In the genomic region with DNA sequence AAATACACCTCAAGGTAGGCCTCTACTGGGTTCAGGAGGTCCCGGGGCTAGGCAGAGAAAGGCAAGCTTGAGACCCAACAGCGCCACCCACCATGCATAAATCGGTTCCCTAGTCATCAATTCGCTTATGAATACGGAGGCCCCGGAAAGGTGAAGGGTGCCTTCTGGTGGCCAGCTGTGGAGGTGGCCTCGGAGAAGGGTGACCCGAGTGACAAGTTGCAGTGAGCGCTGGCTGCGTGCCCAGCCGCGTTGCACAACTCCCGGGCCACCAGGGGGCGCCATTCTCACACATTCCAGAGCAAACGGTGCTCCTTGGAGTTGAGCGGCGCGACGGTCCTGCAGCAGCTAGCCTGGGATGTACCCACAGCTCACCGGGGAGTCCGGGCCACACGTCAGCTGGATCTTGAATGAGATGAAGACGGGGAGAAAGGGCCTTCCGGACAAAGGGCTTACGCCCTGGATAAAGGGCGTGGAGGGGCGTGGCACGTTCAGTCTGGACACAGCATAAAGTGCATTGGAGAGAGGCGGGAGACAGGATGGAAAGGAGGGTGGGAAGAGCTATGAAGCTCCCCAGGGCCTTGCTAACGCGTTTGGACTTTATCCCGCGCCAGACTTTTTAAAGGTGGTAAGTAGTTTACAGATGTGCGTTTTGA, we compare ENCODE assay signal across 1 cellular context.
A peak's percentile ranks its signal among the peaks of the same experiment; 100 is the strongest.
TF ChIP-seq lines count a peak whose summit lies in the region.

No MANE protein-coding gene starts in this region.

TF ChIP-seq in HEK293, 187 proteins besides CTCF, POLR2A, EP300 and RAD21 (continued from another document and continues in another):
- TF ChIP-seq ZBTB21 (tag by site-specific recombination; IDR thresholded peaks at IDR 0.05) = 0 out of 2 replicates have a peak, but pooled peaks have one; percentile 15
- no peak for TF ChIP-seq ZNF768 (tag by site-specific recombination; IDR thresholded peaks at IDR 0.05)
- peak; percentile 89 for TF ChIP-seq ZBTB17 (tag by site-specific recombination; IDR thresholded peaks at IDR 0.05)
- TF ChIP-seq ZFP3 (tag by site-specific recombination; IDR thresholded peaks at IDR 0.05; ENCODE audit: low read depth) = no peak
- no peak for TF ChIP-seq ZBTB48 (tag by site-specific recombination; IDR thresholded peaks at IDR 0.05)
- no peak for TF ChIP-seq ZNF488 (tag by site-specific recombination; IDR thresholded peaks at IDR 0.05)
- no peak for TF ChIP-seq ZNF223 (tag by site-specific recombination; IDR thresholded peaks at IDR 0.05)
- TF ChIP-seq ZNF23 (tag by site-specific recombination; IDR thresholded peaks at IDR 0.05; ENCODE audit: borderline replicate concordance) = no peak
- peak; percentile 13; the same call in 1 of the 2 replicates for TF ChIP-seq GLIS1 (tag by site-specific recombination; IDR thresholded peaks at IDR 0.05)
- TF ChIP-seq ZNF623 (tag by site-specific recombination; IDR thresholded peaks at IDR 0.05) = no peak; the same call in 1 of the 2 replicates
- TF ChIP-seq ZNF670 (tag by site-specific recombination; IDR thresholded peaks at IDR 0.05; ENCODE audit: low read depth) = no peak
- TF ChIP-seq, protein P1, sequence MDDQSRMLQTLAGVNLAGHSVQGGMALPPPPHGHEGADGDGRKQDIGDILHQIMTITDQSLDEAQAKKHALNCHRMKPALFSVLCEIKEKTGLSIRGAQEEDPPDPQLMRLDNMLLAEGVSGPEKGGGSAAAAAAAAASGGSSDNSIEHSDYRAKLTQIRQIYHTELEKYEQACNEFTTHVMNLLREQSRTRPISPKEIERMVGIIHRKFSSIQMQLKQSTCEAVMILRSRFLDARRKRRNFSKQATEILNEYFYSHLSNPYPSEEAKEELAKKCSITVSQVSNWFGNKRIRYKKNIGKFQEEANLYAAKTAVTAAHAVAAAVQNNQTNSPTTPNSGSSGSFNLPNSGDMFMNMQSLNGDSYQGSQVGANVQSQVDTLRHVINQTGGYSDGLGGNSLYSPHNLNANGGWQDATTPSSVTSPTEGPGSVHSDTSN (CRISPR knock-in tag; IDR thresholded peaks at IDR 0.05) = peak; percentile 58; the same call in 1 of the 2 replicates
- TF ChIP-seq ZNF175 (tag by site-specific recombination; IDR thresholded peaks at IDR 0.05) = no peak
- no peak for TF ChIP-seq ZNF571 (tag by site-specific recombination; IDR thresholded peaks at IDR 0.05)
- TF ChIP-seq ZNF16 (tag by site-specific recombination; IDR thresholded peaks at IDR 0.05; ENCODE audit: low read depth) = no peak
- TF ChIP-seq, protein P2, sequence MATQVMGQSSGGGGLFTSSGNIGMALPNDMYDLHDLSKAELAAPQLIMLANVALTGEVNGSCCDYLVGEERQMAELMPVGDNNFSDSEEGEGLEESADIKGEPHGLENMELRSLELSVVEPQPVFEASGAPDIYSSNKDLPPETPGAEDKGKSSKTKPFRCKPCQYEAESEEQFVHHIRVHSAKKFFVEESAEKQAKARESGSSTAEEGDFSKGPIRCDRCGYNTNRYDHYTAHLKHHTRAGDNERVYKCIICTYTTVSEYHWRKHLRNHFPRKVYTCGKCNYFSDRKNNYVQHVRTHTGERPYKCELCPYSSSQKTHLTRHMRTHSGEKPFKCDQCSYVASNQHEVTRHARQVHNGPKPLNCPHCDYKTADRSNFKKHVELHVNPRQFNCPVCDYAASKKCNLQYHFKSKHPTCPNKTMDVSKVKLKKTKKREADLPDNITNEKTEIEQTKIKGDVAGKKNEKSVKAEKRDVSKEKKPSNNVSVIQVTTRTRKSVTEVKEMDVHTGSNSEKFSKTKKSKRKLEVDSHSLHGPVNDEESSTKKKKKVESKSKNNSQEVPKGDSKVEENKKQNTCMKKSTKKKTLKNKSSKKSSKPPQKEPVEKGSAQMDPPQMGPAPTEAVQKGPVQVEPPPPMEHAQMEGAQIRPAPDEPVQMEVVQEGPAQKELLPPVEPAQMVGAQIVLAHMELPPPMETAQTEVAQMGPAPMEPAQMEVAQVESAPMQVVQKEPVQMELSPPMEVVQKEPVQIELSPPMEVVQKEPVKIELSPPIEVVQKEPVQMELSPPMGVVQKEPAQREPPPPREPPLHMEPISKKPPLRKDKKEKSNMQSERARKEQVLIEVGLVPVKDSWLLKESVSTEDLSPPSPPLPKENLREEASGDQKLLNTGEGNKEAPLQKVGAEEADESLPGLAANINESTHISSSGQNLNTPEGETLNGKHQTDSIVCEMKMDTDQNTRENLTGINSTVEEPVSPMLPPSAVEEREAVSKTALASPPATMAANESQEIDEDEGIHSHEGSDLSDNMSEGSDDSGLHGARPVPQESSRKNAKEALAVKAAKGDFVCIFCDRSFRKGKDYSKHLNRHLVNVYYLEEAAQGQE (tag by site-specific recombination; IDR thresholded peaks at IDR 0.05) = 0 out of 2 replicates have a peak, but pooled peaks have one; percentile 26
- TF ChIP-seq WT1 (tag by site-specific recombination; IDR thresholded peaks at IDR 0.05) = peak; percentile 45; the same call in 1 of the 2 replicates
- TF ChIP-seq, protein P3, sequence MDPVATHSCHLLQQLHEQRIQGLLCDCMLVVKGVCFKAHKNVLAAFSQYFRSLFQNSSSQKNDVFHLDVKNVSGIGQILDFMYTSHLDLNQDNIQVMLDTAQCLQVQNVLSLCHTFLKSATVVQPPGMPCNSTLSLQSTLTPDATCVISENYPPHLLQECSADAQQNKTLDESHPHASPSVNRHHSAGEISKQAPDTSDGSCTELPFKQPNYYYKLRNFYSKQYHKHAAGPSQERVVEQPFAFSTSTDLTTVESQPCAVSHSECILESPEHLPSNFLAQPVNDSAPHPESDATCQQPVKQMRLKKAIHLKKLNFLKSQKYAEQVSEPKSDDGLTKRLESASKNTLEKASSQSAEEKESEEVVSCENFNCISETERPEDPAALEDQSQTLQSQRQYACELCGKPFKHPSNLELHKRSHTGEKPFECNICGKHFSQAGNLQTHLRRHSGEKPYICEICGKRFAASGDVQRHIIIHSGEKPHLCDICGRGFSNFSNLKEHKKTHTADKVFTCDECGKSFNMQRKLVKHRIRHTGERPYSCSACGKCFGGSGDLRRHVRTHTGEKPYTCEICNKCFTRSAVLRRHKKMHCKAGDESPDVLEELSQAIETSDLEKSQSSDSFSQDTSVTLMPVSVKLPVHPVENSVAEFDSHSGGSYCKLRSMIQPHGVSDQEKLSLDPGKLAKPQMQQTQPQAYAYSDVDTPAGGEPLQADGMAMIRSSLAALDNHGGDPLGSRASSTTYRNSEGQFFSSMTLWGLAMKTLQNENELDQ (tag by site-specific recombination; IDR thresholded peaks at IDR 0.05; ENCODE audit: low read depth) = no peak
- TF ChIP-seq KLF1 (tag by site-specific recombination; IDR thresholded peaks at IDR 0.05) = peak; percentile 97
- TF ChIP-seq, protein P4, sequence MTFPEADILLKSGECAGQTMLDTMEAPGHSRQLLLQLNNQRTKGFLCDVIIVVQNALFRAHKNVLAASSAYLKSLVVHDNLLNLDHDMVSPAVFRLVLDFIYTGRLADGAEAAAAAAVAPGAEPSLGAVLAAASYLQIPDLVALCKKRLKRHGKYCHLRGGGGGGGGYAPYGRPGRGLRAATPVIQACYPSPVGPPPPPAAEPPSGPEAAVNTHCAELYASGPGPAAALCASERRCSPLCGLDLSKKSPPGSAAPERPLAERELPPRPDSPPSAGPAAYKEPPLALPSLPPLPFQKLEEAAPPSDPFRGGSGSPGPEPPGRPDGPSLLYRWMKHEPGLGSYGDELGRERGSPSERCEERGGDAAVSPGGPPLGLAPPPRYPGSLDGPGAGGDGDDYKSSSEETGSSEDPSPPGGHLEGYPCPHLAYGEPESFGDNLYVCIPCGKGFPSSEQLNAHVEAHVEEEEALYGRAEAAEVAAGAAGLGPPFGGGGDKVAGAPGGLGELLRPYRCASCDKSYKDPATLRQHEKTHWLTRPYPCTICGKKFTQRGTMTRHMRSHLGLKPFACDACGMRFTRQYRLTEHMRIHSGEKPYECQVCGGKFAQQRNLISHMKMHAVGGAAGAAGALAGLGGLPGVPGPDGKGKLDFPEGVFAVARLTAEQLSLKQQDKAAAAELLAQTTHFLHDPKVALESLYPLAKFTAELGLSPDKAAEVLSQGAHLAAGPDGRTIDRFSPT (tag by site-specific recombination; IDR thresholded peaks at IDR 0.05) = peak; percentile 67
- no peak for TF ChIP-seq SCRT1 (tag by site-specific recombination; IDR thresholded peaks at IDR 0.05; ENCODE audit: borderline replicate concordance)
- peak; percentile 81 for TF ChIP-seq ZNF654 (tag by site-specific recombination; IDR thresholded peaks at IDR 0.05; ENCODE audit: low read depth)
- peak; percentile 73 for TF ChIP-seq ZNF423 (tag by site-specific recombination; IDR thresholded peaks at IDR 0.05)
- no peak for TF ChIP-seq YY2 (tag by site-specific recombination; IDR thresholded peaks at IDR 0.05)
- TF ChIP-seq ZNF555 (tag by site-specific recombination; conservative IDR thresholded peaks at IDR 0.05) = no peak
- TF ChIP-seq ZNF610 (tag by site-specific recombination; IDR thresholded peaks at IDR 0.05; ENCODE audit: borderline replicate concordance) = peak; percentile 84
- TF ChIP-seq ZNF394 (tag by site-specific recombination; IDR thresholded peaks at IDR 0.05; ENCODE audit: borderline replicate concordance) = peak; percentile 65; the same call in 1 of the 2 replicates
- TF ChIP-seq HOXD13 (CRISPR knock-in tag; IDR thresholded peaks at IDR 0.05; ENCODE audit: borderline replicate concordance) = no peak
- no peak for TF ChIP-seq ZNF311 (tag by site-specific recombination; IDR thresholded peaks at IDR 0.05; ENCODE audit: borderline replicate concordance)
- TF ChIP-seq ZNF596 (tag by site-specific recombination; IDR thresholded peaks at IDR 0.05) = 0 out of 2 replicates have a peak, but pooled peaks have one; percentile 4
- TF ChIP-seq ZNF132 (tag by site-specific recombination; IDR thresholded peaks at IDR 0.05; ENCODE audit: borderline replicate concordance) = no peak
- TF ChIP-seq ZNF391 (tag by site-specific recombination; IDR thresholded peaks at IDR 0.05; ENCODE audit: borderline replicate concordance, low read depth) = peak; percentile 75; the same call in 1 of the 2 replicates
- TF ChIP-seq, protein P5, sequence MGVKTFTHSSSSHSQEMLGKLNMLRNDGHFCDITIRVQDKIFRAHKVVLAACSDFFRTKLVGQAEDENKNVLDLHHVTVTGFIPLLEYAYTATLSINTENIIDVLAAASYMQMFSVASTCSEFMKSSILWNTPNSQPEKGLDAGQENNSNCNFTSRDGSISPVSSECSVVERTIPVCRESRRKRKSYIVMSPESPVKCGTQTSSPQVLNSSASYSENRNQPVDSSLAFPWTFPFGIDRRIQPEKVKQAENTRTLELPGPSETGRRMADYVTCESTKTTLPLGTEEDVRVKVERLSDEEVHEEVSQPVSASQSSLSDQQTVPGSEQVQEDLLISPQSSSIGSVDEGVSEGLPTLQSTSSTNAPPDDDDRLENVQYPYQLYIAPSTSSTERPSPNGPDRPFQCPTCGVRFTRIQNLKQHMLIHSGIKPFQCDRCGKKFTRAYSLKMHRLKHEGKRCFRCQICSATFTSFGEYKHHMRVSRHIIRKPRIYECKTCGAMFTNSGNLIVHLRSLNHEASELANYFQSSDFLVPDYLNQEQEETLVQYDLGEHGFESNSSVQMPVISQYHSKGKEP (tag by site-specific recombination; IDR thresholded peaks at IDR 0.05) = peak; percentile 93
- TF ChIP-seq, protein P6, sequence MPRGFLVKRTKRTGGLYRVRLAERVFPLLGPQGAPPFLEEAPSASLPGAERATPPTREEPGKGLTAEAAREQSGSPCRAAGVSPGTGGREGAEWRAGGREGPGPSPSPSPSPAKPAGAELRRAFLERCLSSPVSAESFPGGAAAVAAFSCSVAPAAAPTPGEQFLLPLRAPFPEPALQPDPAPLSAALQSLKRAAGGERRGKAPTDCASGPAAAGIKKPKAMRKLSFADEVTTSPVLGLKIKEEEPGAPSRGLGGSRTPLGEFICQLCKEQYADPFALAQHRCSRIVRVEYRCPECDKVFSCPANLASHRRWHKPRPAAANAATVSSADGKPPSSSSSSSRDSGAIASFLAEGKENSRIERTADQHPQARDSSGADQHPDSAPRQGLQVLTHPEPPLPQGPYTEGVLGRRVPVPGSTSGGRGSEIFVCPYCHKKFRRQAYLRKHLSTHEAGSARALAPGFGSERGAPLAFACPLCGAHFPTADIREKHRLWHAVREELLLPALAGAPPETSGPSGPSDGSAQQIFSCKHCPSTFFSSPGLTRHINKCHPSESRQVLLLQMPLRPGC (tag by site-specific recombination; IDR thresholded peaks at IDR 0.05) = peak; percentile 81
- 0 out of 2 replicates have a peak, but pooled peaks have one; percentile 15 for TF ChIP-seq GLIS2 (tag by site-specific recombination; IDR thresholded peaks at IDR 0.05)
- TF ChIP-seq HOXC10 (CRISPR knock-in tag; IDR thresholded peaks at IDR 0.05) = peak; percentile 82; the same call in 1 of the 2 replicates
- TF ChIP-seq EGR2 (tag by site-specific recombination; IDR thresholded peaks at IDR 0.05; ENCODE audit: low read depth) = no peak
- TF ChIP-seq, protein P7, sequence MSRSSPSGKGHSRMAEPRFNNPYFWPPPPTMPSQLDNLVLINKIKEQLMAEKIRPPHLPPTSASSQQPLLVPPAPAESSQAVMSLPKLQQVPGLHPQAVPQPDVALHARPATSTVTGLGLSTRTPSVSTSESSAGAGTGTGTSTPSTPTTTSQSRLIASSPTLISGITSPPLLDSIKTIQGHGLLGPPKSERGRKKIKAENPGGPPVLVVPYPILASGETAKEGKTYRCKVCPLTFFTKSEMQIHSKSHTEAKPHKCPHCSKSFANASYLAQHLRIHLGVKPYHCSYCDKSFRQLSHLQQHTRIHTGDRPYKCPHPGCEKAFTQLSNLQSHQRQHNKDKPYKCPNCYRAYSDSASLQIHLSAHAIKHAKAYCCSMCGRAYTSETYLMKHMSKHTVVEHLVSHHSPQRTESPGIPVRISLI (tag by site-specific recombination; IDR thresholded peaks at IDR 0.05) = peak; percentile 69
- TF ChIP-seq ZNF266 (tag by site-specific recombination; IDR thresholded peaks at IDR 0.05; ENCODE audit: low read depth) = no peak
- TF ChIP-seq ZNF830 (tag by site-specific recombination; IDR thresholded peaks at IDR 0.05; ENCODE audit: low read depth) = no peak
- no peak for TF ChIP-seq ZNF148 (tag by site-specific recombination; IDR thresholded peaks at IDR 0.05; ENCODE audit: borderline replicate concordance)
- TF ChIP-seq ZNF302 (tag by site-specific recombination; IDR thresholded peaks at IDR 0.05; ENCODE audit: low read depth) = no peak
